In genomic region chr11:64072871-64073270, GRCh38 we compare ENCODE assay signal across 20 cellular contexts. TPM values are rescaled to one million over a fixed set of nuclear protein-coding genes. Genes with fewer than 3 reads are reported as not detected.
DNase-seq lines count a peak whose midpoint lies in the region; ATAC-seq and TF ChIP-seq lines count a peak whose summit lies in the region.
"Had no signal": no experiment of that assay in that cellular context is flagged by ENCODE, and none has a peak within 500 bp of the region (broad histone marks: within the 10 kb centered on the region; RNA-seq: fewer than 3 reads in every experiment).

No MANE protein-coding gene starts in this region.

- H3K27me3 ChIP-seq in neural progenitor cell, result no peaks in the 10 kb centered on the region

- H3K79me2 ChIP-seq in neural progenitor cell (ENCODE audit: low read depth), result no peaks in the 10 kb centered on the region

- no peak for DNase-seq in activated CD4-positive, alpha-beta T cell treated with anti-CD3 and anti-CD28 coated beads, Interleukin-2, amount 10 ng/mL, durations not matched to agents 7 days and 5 days
- no peak for DNase-seq in activated CD4-positive, alpha-beta T cell treated with anti-CD3 and anti-CD28 coated beads for 48 hours
- DNase-seq in neural progenitor cell (ENCODE audit: low spot score) (no peak), DMS 273 treated with DMSO at 0.1 percent for 48 hours (lab: John Stamatoyannopoulos, UW) (no peak)
- DNase-seq: AML-193, Calu3, DMS53, DND-41, EL, H9, IMR-90 had no signal

- no peaks in the 10 kb centered on the region for H3K27me3 Mint-ChIP-seq in activated CD4-positive, alpha-beta T cell treated with anti-CD3 and anti-CD28 coated beads, Interleukin-2, amount 10 ng/mL, durations not matched to agents 7 days and 5 days
- H3K27me3 Mint-ChIP-seq in brain (no peaks in the 10 kb centered on the region), neural progenitor cell (ENCODE audit: insufficient read depth, low read depth) (peaks cover 2% of the 10 kb centered on the region)
- H3K27me3 Mint-ChIP-seq: CD4-positive, alpha-beta memory T cell had no signal

- no peaks in the 10 kb centered on the region for H3K9me3 Mint-ChIP-seq in activated CD4-positive, alpha-beta T cell treated with anti-CD3 and anti-CD28 coated beads, Interleukin-2, amount 10 ng/mL, durations not matched to agents 7 days and 5 days
- H3K9me3 Mint-ChIP-seq in brain, result peaks cover 0 to 2% (median 0%) of the 10 kb centered on the region in 5 experiments
- peaks cover 2% of the 10 kb centered on the region for H3K9me3 Mint-ChIP-seq in neural progenitor cell
- H3K9me3 Mint-ChIP-seq: CD14-positive monocyte; CD4-positive, alpha-beta memory T cell; H9 had no signal

- H3K27ac Mint-ChIP-seq in activated CD4-positive, alpha-beta T cell treated with anti-CD3 and anti-CD28 coated beads, Interleukin-2, amount 10 ng/mL, durations not matched to agents 7 days and 5 days, result peak overlapping the region; percentile 31
- H3K27ac Mint-ChIP-seq in brain (peak overlapping the region; percentile 52 to 87 (median 69)), neural progenitor cell (peak overlapping the region; percentile 76)
- H3K27ac Mint-ChIP-seq: CD14-positive monocyte, H9 had no signal

- no peaks in the 10 kb centered on the region for H3K36me3 ChIP-seq in neural progenitor cell

- no peak overlapping the region for H3K9ac ChIP-seq in neural progenitor cell

- no peak for ATAC-seq in HG03457 (IDR thresholded peaks at IDR 0.05; ENCODE audit: unreplicated experiment)
- ATAC-seq in HG02623 (IDR thresholded peaks at IDR 0.05; ENCODE audit: unreplicated experiment), result no peak
- ATAC-seq: A549, GM12878 had no signal

- peaks cover 1% of the 10 kb centered on the region for H4K20me1 ChIP-seq in neural progenitor cell (ENCODE audit: low read depth)

- H3F3A ChIP-seq in neural progenitor cell (ENCODE audit: low read depth), result peaks cover 12% of the 10 kb centered on the region

- H3K36me3 Mint-ChIP-seq in activated CD4-positive, alpha-beta T cell treated with anti-CD3 and anti-CD28 coated beads, Interleukin-2, amount 10 ng/mL, durations not matched to agents 7 days and 5 days (ENCODE audit: low read depth), result no peaks in the 10 kb centered on the region
- no peaks in the 10 kb centered on the region for H3K36me3 Mint-ChIP-seq in brain
- no peaks in the 10 kb centered on the region for H3K36me3 Mint-ChIP-seq in neural progenitor cell
- H3K36me3 Mint-ChIP-seq: CD14-positive monocyte; CD4-positive, alpha-beta memory T cell had no signal

- H3K27ac ChIP-seq in neural progenitor cell, result no peak overlapping the region
- H3K27ac ChIP-seq: 22Rv1, A549 had no signal

- H3K4me3 Mint-ChIP-seq in activated CD4-positive, alpha-beta T cell treated with anti-CD3 and anti-CD28 coated beads, Interleukin-2, amount 10 ng/mL, durations not matched to agents 7 days and 5 days, result no peak overlapping the region
- H3K4me3 Mint-ChIP-seq in brain (no peak overlapping the region), neural progenitor cell (no peak overlapping the region)
- H3K4me3 Mint-ChIP-seq: CD14-positive monocyte; CD4-positive, alpha-beta memory T cell; H9 had no signal

- no peak overlapping the region for H2AFZ ChIP-seq in neural progenitor cell (replicated peaks)

- H3K4me1 ChIP-seq in neural progenitor cell, result peaks cover 38% of the 10 kb centered on the region
- H3K4me1 ChIP-seq: A549 had no signal

- H3K4me3 ChIP-seq in neural progenitor cell, result no peak overlapping the region
- H3K4me3 ChIP-seq: A549, GM12878 had no signal

- CTCF ChIA-PET in activated CD4-positive, alpha-beta T cell treated with anti-CD3 and anti-CD28 coated beads, Interleukin-2, amount 10 ng/mL, durations not matched to agents 7 days and 5 days (lab: Charles Lee), result no interaction called here

- TF ChIP-seq CTCF in brain (conservative IDR thresholded peaks at IDR 0.05) (no peak), neural progenitor cell (IDR thresholded peaks at IDR 0.05) (no peak)

- peaks cover 7% of the 10 kb centered on the region for H3K4me1 Mint-ChIP-seq in activated CD4-positive, alpha-beta T cell treated with anti-CD3 and anti-CD28 coated beads, Interleukin-2, amount 10 ng/mL, durations not matched to agents 7 days and 5 days
- H3K4me1 Mint-ChIP-seq in brain (peaks cover 76% of the 10 kb centered on the region), neural progenitor cell (peaks cover 32% of the 10 kb centered on the region)

- POLR2A ChIA-PET in activated CD4-positive, alpha-beta T cell treated with anti-CD3 and anti-CD28 coated beads, Interleukin-2, amount 10 ng/mL, durations not matched to agents 7 days and 5 days (lab: Charles Lee), result no interaction called here

- no peak overlapping the region for H3K4me2 ChIP-seq in neural progenitor cell
- H3K4me2 ChIP-seq: A549 had no signal

- H3K9me3 ChIP-seq in neural progenitor cell (ENCODE audit: low read depth), result no peaks in the 10 kb centered on the region
- H3K9me3 ChIP-seq: A549 had no signal

RNA-seq across cellular contexts. Expression of gene FLRT1, which starts 37.1 kb away (rescaled TPM):
- not detected for total RNA-seq in activated CD4-positive, alpha-beta T cell treated with anti-CD3 and anti-CD28 coated beads, Interleukin-2, amount 10 ng/mL, durations not matched to agents 7 days and 5 days
- polyA plus RNA-seq in brain (ENCODE audit: insufficient read depth, low read depth, low replicate concordance), result 27.0 TPM
- 0.11 and 0.12 TPM in 2 replicates for total RNA-seq in neural progenitor cell (ENCODE audit: low replicate concordance)
- total RNA-seq: CD4-positive, alpha-beta memory T cell; G401; GM12878 had no signal
- polyA plus RNA-seq: CD14-positive monocyte; CD4-positive, alpha-beta memory T cell had no signal
